Comparison of ENCODE assay signal across 2 cellular contexts in the genomic region with DNA sequence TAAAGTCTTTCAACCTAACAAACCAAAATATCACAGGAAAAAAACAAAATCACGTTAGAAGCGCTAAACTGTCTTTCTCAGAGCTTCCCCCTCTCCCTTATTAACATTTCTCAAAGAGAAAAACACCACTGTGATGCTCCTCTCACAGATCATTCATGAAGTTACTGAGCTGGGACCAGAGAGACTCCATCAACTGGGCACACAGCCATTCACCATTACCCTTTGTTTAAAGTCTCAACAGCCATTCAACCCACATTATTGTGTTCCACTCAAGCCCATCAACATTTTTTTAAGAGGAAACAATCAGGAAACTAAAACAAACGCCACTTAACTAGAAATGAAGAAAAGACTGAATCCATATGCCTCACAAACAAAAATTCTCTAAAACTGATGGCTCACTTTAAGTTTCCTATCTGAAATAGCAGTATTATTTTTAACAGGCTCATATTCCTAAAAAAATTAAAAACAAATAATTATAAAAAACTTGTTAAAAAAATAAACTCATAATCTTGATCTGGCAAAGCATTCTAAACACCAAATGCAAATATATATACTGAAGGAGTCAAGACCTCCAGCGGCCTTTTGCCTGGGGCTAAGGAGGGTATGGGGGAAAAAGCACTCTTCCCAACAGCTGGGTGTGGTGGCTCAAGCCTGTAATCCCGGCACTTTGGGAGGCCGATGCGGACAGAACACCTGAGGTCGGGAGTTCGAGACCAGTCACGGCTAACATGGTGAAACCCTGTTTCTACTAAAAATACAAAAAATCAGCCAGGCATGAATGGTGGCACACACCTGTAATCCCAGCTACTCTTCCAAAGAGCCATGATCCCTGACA.
TF ChIP-seq lines count a peak whose summit lies in the region.

No MANE protein-coding gene starts in this region.

TF ChIP-seq in GM23338, 12 proteins besides CTCF, POLR2A, EP300 and RAD21 (continues in another document):
- TF ChIP-seq, protein P1, sequence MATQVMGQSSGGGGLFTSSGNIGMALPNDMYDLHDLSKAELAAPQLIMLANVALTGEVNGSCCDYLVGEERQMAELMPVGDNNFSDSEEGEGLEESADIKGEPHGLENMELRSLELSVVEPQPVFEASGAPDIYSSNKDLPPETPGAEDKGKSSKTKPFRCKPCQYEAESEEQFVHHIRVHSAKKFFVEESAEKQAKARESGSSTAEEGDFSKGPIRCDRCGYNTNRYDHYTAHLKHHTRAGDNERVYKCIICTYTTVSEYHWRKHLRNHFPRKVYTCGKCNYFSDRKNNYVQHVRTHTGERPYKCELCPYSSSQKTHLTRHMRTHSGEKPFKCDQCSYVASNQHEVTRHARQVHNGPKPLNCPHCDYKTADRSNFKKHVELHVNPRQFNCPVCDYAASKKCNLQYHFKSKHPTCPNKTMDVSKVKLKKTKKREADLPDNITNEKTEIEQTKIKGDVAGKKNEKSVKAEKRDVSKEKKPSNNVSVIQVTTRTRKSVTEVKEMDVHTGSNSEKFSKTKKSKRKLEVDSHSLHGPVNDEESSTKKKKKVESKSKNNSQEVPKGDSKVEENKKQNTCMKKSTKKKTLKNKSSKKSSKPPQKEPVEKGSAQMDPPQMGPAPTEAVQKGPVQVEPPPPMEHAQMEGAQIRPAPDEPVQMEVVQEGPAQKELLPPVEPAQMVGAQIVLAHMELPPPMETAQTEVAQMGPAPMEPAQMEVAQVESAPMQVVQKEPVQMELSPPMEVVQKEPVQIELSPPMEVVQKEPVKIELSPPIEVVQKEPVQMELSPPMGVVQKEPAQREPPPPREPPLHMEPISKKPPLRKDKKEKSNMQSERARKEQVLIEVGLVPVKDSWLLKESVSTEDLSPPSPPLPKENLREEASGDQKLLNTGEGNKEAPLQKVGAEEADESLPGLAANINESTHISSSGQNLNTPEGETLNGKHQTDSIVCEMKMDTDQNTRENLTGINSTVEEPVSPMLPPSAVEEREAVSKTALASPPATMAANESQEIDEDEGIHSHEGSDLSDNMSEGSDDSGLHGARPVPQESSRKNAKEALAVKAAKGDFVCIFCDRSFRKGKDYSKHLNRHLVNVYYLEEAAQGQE (IDR thresholded peaks at IDR 0.05; ENCODE audit: unreplicated experiment), result no peak
- no peak for TF ChIP-seq EZH2 (IDR thresholded peaks at IDR 0.05; ENCODE audit: low read depth, unreplicated experiment)
- no peak for TF ChIP-seq NANOG (IDR thresholded peaks at IDR 0.05; ENCODE audit: borderline replicate concordance)
- no peak for TF ChIP-seq POLR2AphosphoS5 (IDR thresholded peaks at IDR 0.05; ENCODE audit: low read depth)
- no peak for TF ChIP-seq CREB1 (CRISPR knock-in tag; IDR thresholded peaks at IDR 0.05; ENCODE audit: low read depth)
- TF ChIP-seq, protein P2, sequence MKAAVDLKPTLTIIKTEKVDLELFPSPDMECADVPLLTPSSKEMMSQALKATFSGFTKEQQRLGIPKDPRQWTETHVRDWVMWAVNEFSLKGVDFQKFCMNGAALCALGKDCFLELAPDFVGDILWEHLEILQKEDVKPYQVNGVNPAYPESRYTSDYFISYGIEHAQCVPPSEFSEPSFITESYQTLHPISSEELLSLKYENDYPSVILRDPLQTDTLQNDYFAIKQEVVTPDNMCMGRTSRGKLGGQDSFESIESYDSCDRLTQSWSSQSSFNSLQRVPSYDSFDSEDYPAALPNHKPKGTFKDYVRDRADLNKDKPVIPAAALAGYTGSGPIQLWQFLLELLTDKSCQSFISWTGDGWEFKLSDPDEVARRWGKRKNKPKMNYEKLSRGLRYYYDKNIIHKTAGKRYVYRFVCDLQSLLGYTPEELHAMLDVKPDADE (IDR thresholded peaks at IDR 0.05), result no peak
- TF ChIP-seq STAT1 (IDR thresholded peaks at IDR 0.05; ENCODE audit: unreplicated experiment), result no peak
- TF ChIP-seq ZNF114 (CRISPR knock-in tag; IDR thresholded peaks at IDR 0.05), result no peak
- TF ChIP-seq EZH2phosphoT487 (IDR thresholded peaks at IDR 0.05; ENCODE audit: unreplicated experiment), result no peak
- TF ChIP-seq ZNF331 (CRISPR knock-in tag; IDR thresholded peaks at IDR 0.05; ENCODE audit: low read depth), result no peak
- TF ChIP-seq JUNB (IDR thresholded peaks at IDR 0.05; ENCODE audit: unreplicated experiment), result no peak

TF ChIP-seq in H1, 55 proteins besides CTCF, POLR2A, EP300 and RAD21:
- TF ChIP-seq TBP (IDR thresholded peaks at IDR 0.05; ENCODE audit: low read depth, low read length) (0 out of 2 replicates have a peak, but pooled peaks have one; percentile 25), CBX8 (IDR thresholded peaks at IDR 0.05; ENCODE audit: borderline replicate concordance, low read depth, low read length) (no peak)
- TF ChIP-seq, protein P3, sequence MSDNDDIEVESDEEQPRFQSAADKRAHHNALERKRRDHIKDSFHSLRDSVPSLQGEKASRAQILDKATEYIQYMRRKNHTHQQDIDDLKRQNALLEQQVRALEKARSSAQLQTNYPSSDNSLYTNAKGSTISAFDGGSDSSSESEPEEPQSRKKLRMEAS (IDR thresholded peaks at IDR 0.05), result no peak
